Comparison of ENCODE assay signal across 15 cellular contexts in genomic region chr20:41627611-41628244, GRCh38.
"Had no signal": no experiment of that assay in that cellular context is flagged by ENCODE, and none has a peak within 500 bp of the region (broad histone marks: within the 10 kb centered on the region; RNA-seq: fewer than 3 reads in every experiment).

No MANE protein-coding gene starts in this region.

- H3K27ac ChIP-seq: cardiac muscle cell, esophagus muscularis mucosa, tibial nerve, vagina had no signal

- H3K9me3 Mint-ChIP-seq: activated CD8-positive, alpha-beta T cell treated with anti-CD3 and anti-CD28 coated beads for 36 hours; activated naive CD8-positive, alpha-beta T cell treated with anti-CD3 and anti-CD28 coated beads, Interleukin-2, amount 50 U/mL, for 24 hours; naive thymus-derived CD8-positive, alpha-beta T cell had no signal

- H3K4me1 ChIP-seq: esophagus muscularis mucosa, tibial nerve, vagina had no signal

- H3K9me3 ChIP-seq: esophagus muscularis mucosa, tibial nerve, vagina had no signal

- H3K36me3 ChIP-seq: cardiac muscle cell, esophagus muscularis mucosa, tibial nerve, vagina had no signal

- H3K36me3 Mint-ChIP-seq: naive thymus-derived CD8-positive, alpha-beta T cell had no signal

- H3K27me3 Mint-ChIP-seq: activated CD4-positive, alpha-beta T cell treated with anti-CD3 and anti-CD28 coated beads for 36 hours; activated CD8-positive, alpha-beta T cell treated with anti-CD3 and anti-CD28 coated beads for 36 hours; activated naive CD8-positive, alpha-beta T cell treated with anti-CD3 and anti-CD28 coated beads, Interleukin-2, amount 50 U/mL, for 24 hours; progenitor cell of endocrine pancreas had no signal

- H3K4me1 Mint-ChIP-seq: activated CD4-positive, alpha-beta T cell treated with anti-CD3 and anti-CD28 coated beads for 36 hours had no signal

- H3K4me3 Mint-ChIP-seq: activated CD4-positive, alpha-beta T cell treated with anti-CD3 and anti-CD28 coated beads for 36 hours; activated CD8-positive, alpha-beta T cell treated with anti-CD3 and anti-CD28 coated beads for 36 hours; activated naive CD8-positive, alpha-beta T cell treated with anti-CD3 and anti-CD28 coated beads, Interleukin-2, amount 50 U/mL, for 24 hours; naive thymus-derived CD8-positive, alpha-beta T cell had no signal

- H3K27ac Mint-ChIP-seq: activated CD4-positive, alpha-beta T cell treated with anti-CD3 and anti-CD28 coated beads for 36 hours; activated CD8-positive, alpha-beta T cell treated with anti-CD3 and anti-CD28 coated beads for 36 hours; activated naive CD8-positive, alpha-beta T cell treated with anti-CD3 and anti-CD28 coated beads, Interleukin-2, amount 50 U/mL, for 24 hours; naive thymus-derived CD8-positive, alpha-beta T cell; progenitor cell of endocrine pancreas had no signal

- DNase-seq: activated CD4-positive, alpha-beta T cell treated with anti-CD3 and anti-CD28 coated beads for 36 hours; activated CD8-positive, alpha-beta T cell treated with anti-CD3 and anti-CD28 coated beads for 36 hours; activated naive CD4-positive, alpha-beta T cell treated with Interleukin-2 at 50 U/mL for 16 hours; activated naive CD8-positive, alpha-beta T cell treated with anti-CD3 and anti-CD28 coated beads, Interleukin-2, amount 50 U/mL, for 24 hours; glutamatergic neuron; left cardiac atrium; naive thymus-derived CD8-positive, alpha-beta T cell; nucleus accumbens; right cardiac atrium; small intestine had no signal

- H3K27me3 ChIP-seq: cardiac muscle cell, esophagus muscularis mucosa, tibial nerve, vagina had no signal

- ATAC-seq: activated CD4-positive, alpha-beta T cell treated with anti-CD3 and anti-CD28 coated beads for 36 hours; activated CD8-positive, alpha-beta T cell treated with anti-CD3 and anti-CD28 coated beads for 36 hours; activated naive CD8-positive, alpha-beta T cell treated with anti-CD3 and anti-CD28 coated beads, Interleukin-2, amount 50 U/mL, for 24 hours; left cardiac atrium; naive thymus-derived CD8-positive, alpha-beta T cell; right cardiac atrium had no signal

- H3K4me3 ChIP-seq: cardiac muscle cell, esophagus muscularis mucosa, tibial nerve, vagina had no signal
